ENCODE assay signal across 8 cellular contexts in the genomic region with DNA sequence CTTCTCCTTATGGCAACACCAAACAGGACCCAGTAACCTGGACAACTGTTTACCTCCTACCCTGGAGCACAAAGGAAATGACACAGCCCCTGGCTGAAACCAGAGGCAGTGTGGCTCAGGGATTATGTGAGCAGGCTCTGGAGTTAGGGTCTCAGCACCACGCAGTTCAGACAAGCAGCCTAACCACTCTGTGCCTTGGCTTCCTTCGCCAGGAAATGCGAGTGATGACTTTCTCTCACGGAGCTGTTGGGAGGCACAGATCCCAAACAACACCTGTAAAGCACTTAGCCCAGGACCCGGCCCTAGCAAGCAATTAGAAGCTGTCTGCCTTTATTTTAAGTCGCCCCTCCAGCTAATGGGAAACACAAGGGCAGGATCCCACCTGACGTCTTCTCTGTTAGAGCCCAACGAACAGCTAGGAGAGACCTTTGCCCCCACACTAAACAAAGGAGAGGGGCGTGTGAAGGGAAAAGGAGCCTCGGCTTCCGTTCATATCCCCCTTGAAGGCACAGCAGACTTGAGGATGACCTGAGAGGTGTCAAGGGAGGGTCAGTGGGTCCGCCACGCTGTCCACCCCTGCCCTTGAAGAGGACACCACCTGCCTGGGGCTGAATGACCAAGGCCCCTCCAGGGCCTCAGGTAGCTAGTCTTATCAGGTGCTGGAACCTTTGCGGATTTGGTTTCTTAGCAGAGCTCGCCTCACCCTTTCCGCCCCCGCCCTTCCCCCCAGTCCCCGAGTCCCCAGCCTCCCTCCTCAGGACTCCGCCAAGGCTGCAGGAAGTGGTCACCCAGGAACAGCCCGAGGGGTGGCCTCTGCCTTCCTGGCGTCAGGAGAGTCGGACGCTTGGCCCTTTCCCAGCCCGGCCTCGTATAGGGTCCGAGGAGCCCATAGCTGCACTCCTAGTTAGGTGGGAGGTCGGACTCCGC. TPM values are rescaled to one million over a fixed set of nuclear protein-coding genes. Genes with fewer than 3 reads are reported as not detected.
DNase-seq lines count a peak whose midpoint lies in the region; ATAC-seq and TF ChIP-seq lines count a peak whose summit lies in the region.

No MANE protein-coding gene starts in this region.

- H3K4me3 ChIP-seq in DOHH2 (ENCODE audit: low read length): peak overlapping the region; percentile 81
- H3K4me3 ChIP-seq in choroid plexus epithelial cell (ENCODE audit: low read depth, low read length): peak overlapping the region; percentile 95
- peak overlapping the region; percentile 89 to 97 for H3K4me3 ChIP-seq in left lung

- no peaks in the 10 kb centered on the region for H3K9me2 ChIP-seq in DOHH2 (replicated peaks; ENCODE audit: control insufficient read depth, low read length)

- H3K27ac ChIP-seq in DOHH2 (ENCODE audit: low read depth, low read length) (no peak overlapping the region), left lung (peak overlapping the region; percentile 88 to 93)

- TF ChIP-seq CTCF in DOHH2 (IDR thresholded peaks at IDR 0.05; ENCODE audit: low read depth, low read length, poor library complexity, severe bottlenecking) (no peak), choroid plexus epithelial cell (conservative IDR thresholded peaks at IDR 0.05; ENCODE audit: low read depth, low read length) (no peak), left lung (IDR thresholded peaks at IDR 0.05) (no peak)

- peak in 1 of 3 donors; percentile 23 for DNase-seq in T-helper 17 cell
- DNase-seq in choroid plexus epithelial cell (ENCODE audit: low read depth): peak; percentile 30
- DNase-seq in left lung: peak; percentile 76 to 87
- DNase-seq in stimulated activated CD4-positive, alpha-beta T cell treated with anti-CD3 and anti-CD28 coated beads, Interleukin-4, amount 100 ng/mL, for 4 hours: peak; percentile 17 to 30

- no peaks in the 10 kb centered on the region for H3K27me3 Mint-ChIP-seq in T-helper 17 cell

- H3K36me3 ChIP-seq in DOHH2 (ENCODE audit: control insufficient read depth, low read length) (no peaks in the 10 kb centered on the region), left lung (peaks cover 0 to 14% of the 10 kb centered on the region in 2 donors)

- ATAC-seq in HG02885 (IDR thresholded peaks at IDR 0.05; ENCODE audit: poor library complexity, unreplicated experiment): peak; percentile 24
- peak; percentile 54 for ATAC-seq in T-helper 17 cell
- ATAC-seq in left lung: peak; percentile 64
- ATAC-seq in HG02571 (IDR thresholded peaks at IDR 0.05; ENCODE audit: unreplicated experiment): no peak
- ATAC-seq in GM21737 (IDR thresholded peaks at IDR 0.05; ENCODE audit: unreplicated experiment): no peak

- H3K4me1 Mint-ChIP-seq in T-helper 17 cell: peaks cover 40% of the 10 kb centered on the region

- H3K36me3 Mint-ChIP-seq in T-helper 17 cell (ENCODE audit: low read depth): peaks cover 4% of the 10 kb centered on the region

- H3K4me3 Mint-ChIP-seq in T-helper 17 cell: peak overlapping the region; percentile 96

- intact Hi-C loops in left lung (cut with DNase I): no loop called here

- H3K4me2 ChIP-seq in DOHH2 (ENCODE audit: low read length): peak overlapping the region; percentile 80

- H3K9me3 ChIP-seq in DOHH2 (ENCODE audit: control insufficient read depth, insufficient read depth, low read length) (no peaks in the 10 kb centered on the region), T-helper 17 cell (ENCODE audit: control insufficient read depth, low read length, poor library complexity, severe bottlenecking) (no peaks in the 10 kb centered on the region), left lung (no peaks in the 10 kb centered on the region)

- H3K79me2 ChIP-seq in DOHH2 (ENCODE audit: control insufficient read depth, low read length): no peaks in the 10 kb centered on the region

- peaks cover 18% of the 10 kb centered on the region for H3K4me1 ChIP-seq in DOHH2 (ENCODE audit: control insufficient read depth, low read length)
- peaks cover 20 to 59% of the 10 kb centered on the region in 2 donors for H3K4me1 ChIP-seq in left lung

- H3K27ac Mint-ChIP-seq in T-helper 17 cell: peak overlapping the region; percentile 87

- no peaks in the 10 kb centered on the region for H4K20me1 ChIP-seq in DOHH2 (ENCODE audit: control insufficient read depth, insufficient read depth, low read depth, low read length)

- H3F3A ChIP-seq in DOHH2 (ENCODE audit: control insufficient read depth, insufficient read depth): no peaks in the 10 kb centered on the region

- H3K27me3 ChIP-seq in DOHH2 (ENCODE audit: control insufficient read depth, low read length) (peaks cover 45% of the 10 kb centered on the region), left lung (no peaks in the 10 kb centered on the region)

RNA-seq across cellular contexts. Expression of gene TMEM63A, which starts 0.8 kb away (rescaled TPM):
- 100 to 1,000 TPM; 269 to 280 TPM for total RNA-seq in T-helper 17 cell
- total RNA-seq in left lung: 10 to 100 TPM; 77.4 to 98.5 TPM

RNA-seq across cellular contexts. Expression of gene LEFTY1, which starts 7.6 kb away (rescaled TPM):
- total RNA-seq in T-helper 17 cell (under 1 TPM in 1 of 2 donors, not detected in 1; 0.68 TPM), left lung (under 1 TPM in 1 of 2 donors, not detected in 1; 0.61 TPM)

RNA-seq across cellular contexts. Expression of gene PYCR2, which starts 42.7 kb away (rescaled TPM):
- total RNA-seq in T-helper 17 cell: 10 to 100 TPM; 48.1 to 53.7 TPM
- 10 to 100 TPM; 52.7 to 59.8 TPM for total RNA-seq in left lung

RNA-seq across cellular contexts. Expression of gene LEFTY2, which starts 59.7 kb away (rescaled TPM):
- total RNA-seq in T-helper 17 cell: not detected
- total RNA-seq in left lung: under 1 TPM in 1 of 2 donors, not detected in 1; 0.17 TPM

Comparison
In these comparisons a context has a peak if more than half of its experiments do, and no peak if none do; other contexts are left out.
1. ATAC-seq: peak in HG02885 (single experiment), T-helper 17 cell (single experiment) and left lung (single experiment); none in HG02571 (single experiment) and GM21737 (single experiment).
2. Peak in every context shown above with its lines, with median percentiles within 50 percentile points of each other: H3K4me3 ChIP-seq.